ENCODE assay signal across 21 cellular contexts in genomic region chr6:165222315-165223025, GRCh38.
DNase-seq lines count a peak whose midpoint lies in the region; ATAC-seq and TF ChIP-seq lines count a peak whose summit lies in the region.
"Had no signal": no experiment of that assay in that cellular context is flagged by ENCODE, and none has a peak within 500 bp of the region (broad histone marks: within the 10 kb centered on the region; RNA-seq: fewer than 3 reads in every experiment).

No MANE protein-coding gene starts in this region.

- DNase-seq in GM03348 (ENCODE audit: low spot score) (peak; percentile 31), MG63 (peak; percentile 7), kidney tubule cell (ENCODE audit: low spot score) (peak; percentile 18), skeletal muscle cell (ENCODE audit: low read depth) (peak; percentile 13), Caco-2 (no peak), globus pallidus (ENCODE audit: low spot score) (no peak), SKM-1 treated with dmso at 0.1 percent for 144 hours (lab: John Stamatoyannopoulos, UW; ENCODE audit: unreplicated experiment) (no peak)
- DNase-seq: AML-193, COR-L47, DMS79, GOT3, KG1, NCI-H1092 treated with DMSO at 0.1 percent for 48 hours, NCI-H2107, NCI-H2227 treated with DMSO at 0.1 percent for 48 hours, NCI-H526 treated with DMSO at 0.1 percent for 48 hours, SW 1271 had no signal

- no TSS peak for BruUV-seq in Caco-2 (replicated peaks; lab: Mats Ljungman, UMichigan)

- POLR2A ChIA-PET in Caco-2 (lab: Charles Lee): no interaction called here

- H3K36me3 Mint-ChIP-seq in Caco-2 (ENCODE audit: insufficient read depth, unreplicated experiment): no peaks in the 10 kb centered on the region
- H3K36me3 Mint-ChIP-seq: CD14-positive monocyte had no signal

- no peaks in the 10 kb centered on the region for H3K4me1 ChIP-seq in Caco-2

- intact Hi-C loops in Caco-2 (cut with micrococcal nuclease; ENCODE audit: unreplicated experiment): no loop called here

- no peaks in the 10 kb centered on the region for H3K4me1 Mint-ChIP-seq in Caco-2 (ENCODE audit: low read depth, unreplicated experiment)
- H3K4me1 Mint-ChIP-seq: CD14-positive monocyte had no signal

- H3K27me3 ChIP-seq in MG63 (no peaks in the 10 kb centered on the region), Caco-2 (replicated peaks; ENCODE audit: control insufficient read depth, insufficient read depth, low read length) (no peaks in the 10 kb centered on the region)
- H3K27me3 ChIP-seq: SJSA1 had no signal

- CTCF ChIA-PET in Caco-2 (lab: Charles Lee): no interaction called here

- no peaks in the 10 kb centered on the region for H3K27me3 Mint-ChIP-seq in Caco-2 (ENCODE audit: insufficient read depth, unreplicated experiment)

- H3K4me3 ChIP-seq in MG63: no peak overlapping the region
- no peak overlapping the region for H3K4me3 ChIP-seq in skeletal muscle cell (ENCODE audit: low read depth, low read length)
- no peak overlapping the region for H3K4me3 ChIP-seq in Caco-2 (ENCODE audit: low read depth, low read length)
- H3K4me3 ChIP-seq: SJSA1 had no signal

- no peak for ATAC-seq in GM21717 (IDR thresholded peaks at IDR 0.05; ENCODE audit: unreplicated experiment)
- ATAC-seq: HepG2 had no signal

- H3K27ac Mint-ChIP-seq in Caco-2 (ENCODE audit: unreplicated experiment): no peak overlapping the region
- H3K27ac Mint-ChIP-seq: CD14-positive monocyte had no signal

- H3K9me3 Mint-ChIP-seq in Caco-2 (ENCODE audit: unreplicated experiment): peaks cover 10% of the 10 kb centered on the region

- TF ChIP-seq CTCF in Caco-2 (IDR thresholded peaks at IDR 0.05; ENCODE audit: insufficient read depth in 1 of 2, low read depth in 1 of 2, low read length in 1 of 2, severe bottlenecking in 1 of 2, unreplicated experiment in 1 of 2): no peak

- no peak overlapping the region for H3K4me3 Mint-ChIP-seq in Caco-2 (ENCODE audit: unreplicated experiment)
- H3K4me3 Mint-ChIP-seq: CD14-positive monocyte had no signal

- H3K36me3 ChIP-seq in MG63: no peaks in the 10 kb centered on the region
- no peaks in the 10 kb centered on the region for H3K36me3 ChIP-seq in Caco-2 (ENCODE audit: control insufficient read depth, insufficient read depth, low read length)
- H3K36me3 ChIP-seq: SJSA1 had no signal

- H3K9me3 ChIP-seq in MG63 (no peaks in the 10 kb centered on the region), Caco-2 (no peaks in the 10 kb centered on the region)
- H3K9me3 ChIP-seq: SJSA1 had no signal

Comparison
In these comparisons a context has a peak if more than half of its experiments do, and no peak if none do; other contexts are left out.
1. DNase-seq: peak in GM03348 (single experiment), MG63 (single experiment), kidney tubule cell (single experiment) and skeletal muscle cell (single experiment); none in Caco-2 (0 of 2), globus pallidus (single experiment) and SKM-1 treated with dmso at 0.1 percent for 144 hours (single experiment).